Comparison of ENCODE assay signal across 1 cellular context in genomic region chr6:165636415-165637048, GRCh38.
TF ChIP-seq lines count a peak whose summit lies in the region.

No MANE protein-coding gene starts in this region.

TF ChIP-seq in H1, 55 proteins besides CTCF, POLR2A, EP300 and RAD21:
- TF ChIP-seq SIN3A (conservative IDR thresholded peaks at IDR 0.05 in 1 of 2, IDR thresholded peaks at IDR 0.05 in 1 of 2; ENCODE audit: low read depth in 1 of 2, low read length in 2 of 2) (0 out of 4 replicates have a peak, but pooled peaks of 1 of the 2 experiments have one; percentile 45), RFX5 (IDR thresholded peaks at IDR 0.05; ENCODE audit: borderline replicate concordance, low read depth, low read length) (no peak), RBBP5 (IDR thresholded peaks at IDR 0.05; ENCODE audit: borderline replicate concordance, low read depth, low read length) (0 out of 2 replicates have a peak, but pooled peaks have one; percentile 31), TEAD4 (IDR thresholded peaks at IDR 0.05; ENCODE audit: low read depth, low read length) (peak; percentile 95), ASH2L (IDR thresholded peaks at IDR 0.05; ENCODE audit: low read length) (peak; percentile 85), SP1 (IDR thresholded peaks at IDR 0.05; ENCODE audit: low read depth, low read length) (peak; percentile 71)
